Comparison of ENCODE assay signal across 1 cellular context in genomic region chr2:1602359-1603010, GRCh38.
TF ChIP-seq lines count a peak whose summit lies in the region.

No MANE protein-coding gene starts in this region.

TF ChIP-seq in IMR-90, 13 proteins besides CTCF, POLR2A, EP300 and RAD21 (continued from another document):
- TF ChIP-seq USF2 (IDR thresholded peaks at IDR 0.05; ENCODE audit: low read depth, low read length) (no peak), NFE2L2 (IDR thresholded peaks at IDR 0.05; ENCODE audit: low read depth, low read length) (no peak), ELK1 (IDR thresholded peaks at IDR 0.05; ENCODE audit: borderline replicate concordance, low read depth, low read length) (no peak), RCOR1 (IDR thresholded peaks at IDR 0.05; ENCODE audit: insufficient replicate concordance, low read length) (no peak), MXI1 (IDR thresholded peaks at IDR 0.05; ENCODE audit: borderline replicate concordance, low read depth, low read length) (no peak)
